Comparison of ENCODE assay signal across 9 cellular contexts in the genomic region with DNA sequence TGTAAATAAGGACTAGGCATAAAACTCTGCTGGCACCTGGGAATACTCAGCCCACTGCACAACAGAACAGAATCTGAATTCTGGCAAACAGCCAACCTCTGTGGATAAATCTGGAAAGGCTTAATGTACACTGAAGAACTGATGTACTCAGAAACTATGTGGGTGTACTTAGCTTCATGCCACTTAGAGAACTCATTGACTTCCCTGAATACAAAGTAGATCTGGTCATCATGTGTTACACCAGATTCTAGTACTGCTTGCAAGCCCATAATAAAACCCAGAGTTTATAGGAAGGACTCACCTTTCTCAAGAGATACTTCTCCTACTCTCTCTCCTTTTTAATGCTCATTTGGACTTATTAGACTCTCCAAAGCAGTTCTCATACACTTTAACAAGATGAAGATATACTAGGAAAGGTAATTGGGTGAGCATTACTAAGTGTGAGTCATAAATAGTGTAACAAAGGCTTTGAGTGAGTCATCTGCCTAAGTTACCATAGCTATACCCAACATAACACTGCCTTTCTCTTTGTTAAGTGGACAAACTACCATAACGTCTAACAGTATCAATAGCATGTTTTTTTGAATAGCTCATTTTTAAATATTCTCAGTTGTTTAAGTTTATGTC.
DNase-seq lines count a peak whose midpoint lies in the region; ATAC-seq, FAIRE-seq and TF ChIP-seq lines count a peak whose summit lies in the region.
"Had no signal": no experiment of that assay in that cellular context is flagged by ENCODE, and none has a peak within 500 bp of the region (broad histone marks: within the 10 kb centered on the region; RNA-seq: fewer than 3 reads in every experiment).

No MANE protein-coding gene starts in this region.

- TF ChIP-seq POLR2A in A549 (IDR thresholded peaks at IDR 0.05; ENCODE audit: low read length), result no peak

- H3K27me3 ChIP-seq in upper lobe of right lung, result no peaks in the 10 kb centered on the region
- H3K27me3 ChIP-seq: adrenal gland had no signal

- H3K4me2 ChIP-seq in A549, result peak overlapping the region; percentile 59

- H3K9me3 ChIP-seq in A549 (no peaks in the 10 kb centered on the region), upper lobe of right lung (no peaks in the 10 kb centered on the region)
- H3K9me3 ChIP-seq: adrenal gland had no signal

- FAIRE-seq in A549 (lab: Jason Lieb, UNC), result peak; percentile 83

- TF ChIP-seq EP300 in A549 (IDR thresholded peaks at IDR 0.05), result no peak

- WGBS in A549 (ENCODE audit: missing lambda C conversion rate), result 0% methylated on average over 1 of the region's 1 CpG

- CTCF ChIA-PET in A549 (lab: Yijun Ruan, JAX), result interaction anchor here (0.6 to 1.1 kb wide), 2 partner anchors 15 to 365 kb away, joined by 3 read pairs; no protein-coding TSS in a partner anchor

- intact Hi-C loops in upper lobe of right lung (cut with DNase I), result no loop called here

- ATAC-seq in A549 (peak; percentile 99), GM18502 (IDR thresholded peaks at IDR 0.05; ENCODE audit: poor library complexity, unreplicated experiment) (peak; percentile 83), upper lobe of right lung (peak; percentile 72)

- no peak overlapping the region for H3K4me3 ChIP-seq in A549
- no peak overlapping the region for H3K4me3 ChIP-seq in upper lobe of right lung
- H3K4me3 ChIP-seq: adrenal gland had no signal

- H3K27ac ChIP-seq in A549 (peak overlapping the region; percentile 15 to 61; a peak in 2 of 6 replicates), upper lobe of right lung (no peak overlapping the region)
- H3K27ac ChIP-seq: adrenal gland had no signal

- H3K36me3 ChIP-seq in upper lobe of right lung, result no peaks in the 10 kb centered on the region
- H3K36me3 ChIP-seq: adrenal gland had no signal

- no peak for TF ChIP-seq CTCF in A549 (IDR thresholded peaks at IDR 0.05)
- no peak for TF ChIP-seq CTCF in upper lobe of right lung (IDR thresholded peaks at IDR 0.05)

- POLR2A ChIA-PET in A549 (lab: Yijun Ruan, JAX), result no interaction called here

- DNase-seq in A549 (ENCODE audit: low read depth in 1 of 2, low spot score in 1 of 2), result peak; percentile 46 to 76
- peak; percentile 13 for DNase-seq in HK-2 (ENCODE audit: unreplicated experiment)
- peak; percentile 37 to 49 for DNase-seq in SHP77 (lab: John Stamatoyannopoulos, UW)
- peak; percentile 54 for DNase-seq in foreskin melanocyte
- no peak for DNase-seq in upper lobe of right lung
- DNase-seq in NCI-H128 (lab: John Stamatoyannopoulos, UW; ENCODE audit: unreplicated experiment), result no peak
- DNase-seq in globus pallidus (ENCODE audit: low spot score), result no peak

- H3K4me1 ChIP-seq in A549, result peaks cover 16% of the 10 kb centered on the region
- no peaks in the 10 kb centered on the region for H3K4me1 ChIP-seq in upper lobe of right lung
- H3K4me1 ChIP-seq: adrenal gland had no signal

- no peak for TF ChIP-seq RAD21 in A549 (conservative IDR thresholded peaks at IDR 0.05 in 1 of 2, IDR thresholded peaks at IDR 0.05 in 1 of 2)

TF ChIP-seq in A549, 52 proteins besides CTCF, POLR2A, EP300 and RAD21:
- TF ChIP-seq TFCP2L1 (CRISPR knock-in tag; IDR thresholded peaks at IDR 0.05) (no peak), ZFP36 (IDR thresholded peaks at IDR 0.05; ENCODE audit: borderline replicate concordance, partially characterized antibody) (no peak), TP53 (CRISPR knock-in tag; IDR thresholded peaks at IDR 0.05) (no peak), FOSB (CRISPR knock-in tag; IDR thresholded peaks at IDR 0.05) (no peak), JUNB (IDR thresholded peaks at IDR 0.05) (peak; percentile 85), HMGXB4 (CRISPR knock-in tag; IDR thresholded peaks at IDR 0.05; ENCODE audit: borderline replicate concordance) (no peak), FOSL2 (IDR thresholded peaks at IDR 0.05) (peak; percentile 97), FOSL2 (CRISPR knock-in tag; IDR thresholded peaks at IDR 0.05) (peak; percentile 99), RNF2 (IDR thresholded peaks at IDR 0.05; ENCODE audit: borderline replicate concordance, low read depth) (no peak), JUN (IDR thresholded peaks at IDR 0.05) (no peak), ZSCAN20 (CRISPR knock-in tag; IDR thresholded peaks at IDR 0.05) (no peak)
- TF ChIP-seq, protein P1, sequence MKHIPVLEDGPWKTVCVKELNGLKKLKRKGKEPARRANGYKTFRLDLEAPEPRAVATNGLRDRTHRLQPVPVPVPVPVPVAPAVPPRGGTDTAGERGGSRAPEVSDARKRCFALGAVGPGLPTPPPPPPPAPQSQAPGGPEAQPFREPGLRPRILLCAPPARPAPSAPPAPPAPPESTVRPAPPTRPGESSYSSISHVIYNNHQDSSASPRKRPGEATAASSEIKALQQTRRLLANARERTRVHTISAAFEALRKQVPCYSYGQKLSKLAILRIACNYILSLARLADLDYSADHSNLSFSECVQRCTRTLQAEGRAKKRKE (CRISPR knock-in tag; IDR thresholded peaks at IDR 0.05; ENCODE audit: low read depth), result no peak
- TF ChIP-seq, protein P2, sequence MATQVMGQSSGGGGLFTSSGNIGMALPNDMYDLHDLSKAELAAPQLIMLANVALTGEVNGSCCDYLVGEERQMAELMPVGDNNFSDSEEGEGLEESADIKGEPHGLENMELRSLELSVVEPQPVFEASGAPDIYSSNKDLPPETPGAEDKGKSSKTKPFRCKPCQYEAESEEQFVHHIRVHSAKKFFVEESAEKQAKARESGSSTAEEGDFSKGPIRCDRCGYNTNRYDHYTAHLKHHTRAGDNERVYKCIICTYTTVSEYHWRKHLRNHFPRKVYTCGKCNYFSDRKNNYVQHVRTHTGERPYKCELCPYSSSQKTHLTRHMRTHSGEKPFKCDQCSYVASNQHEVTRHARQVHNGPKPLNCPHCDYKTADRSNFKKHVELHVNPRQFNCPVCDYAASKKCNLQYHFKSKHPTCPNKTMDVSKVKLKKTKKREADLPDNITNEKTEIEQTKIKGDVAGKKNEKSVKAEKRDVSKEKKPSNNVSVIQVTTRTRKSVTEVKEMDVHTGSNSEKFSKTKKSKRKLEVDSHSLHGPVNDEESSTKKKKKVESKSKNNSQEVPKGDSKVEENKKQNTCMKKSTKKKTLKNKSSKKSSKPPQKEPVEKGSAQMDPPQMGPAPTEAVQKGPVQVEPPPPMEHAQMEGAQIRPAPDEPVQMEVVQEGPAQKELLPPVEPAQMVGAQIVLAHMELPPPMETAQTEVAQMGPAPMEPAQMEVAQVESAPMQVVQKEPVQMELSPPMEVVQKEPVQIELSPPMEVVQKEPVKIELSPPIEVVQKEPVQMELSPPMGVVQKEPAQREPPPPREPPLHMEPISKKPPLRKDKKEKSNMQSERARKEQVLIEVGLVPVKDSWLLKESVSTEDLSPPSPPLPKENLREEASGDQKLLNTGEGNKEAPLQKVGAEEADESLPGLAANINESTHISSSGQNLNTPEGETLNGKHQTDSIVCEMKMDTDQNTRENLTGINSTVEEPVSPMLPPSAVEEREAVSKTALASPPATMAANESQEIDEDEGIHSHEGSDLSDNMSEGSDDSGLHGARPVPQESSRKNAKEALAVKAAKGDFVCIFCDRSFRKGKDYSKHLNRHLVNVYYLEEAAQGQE (IDR thresholded peaks at IDR 0.05), result no peak

Comparison
In these comparisons a context has a peak if more than half of its experiments do, and no peak if none do; other contexts are left out.
1. DNase-seq: peak in A549 (2 of 2), HK-2 (single experiment), SHP77 (2 of 2) and foreskin melanocyte (single experiment); none in upper lobe of right lung (single experiment), NCI-H128 (single experiment) and globus pallidus (single experiment).
2. Peak in every context shown above with its lines, with median percentiles within 50 percentile points of each other: ATAC-seq.